Comparison of ENCODE assay signal across 8 cellular contexts in the genomic region with DNA sequence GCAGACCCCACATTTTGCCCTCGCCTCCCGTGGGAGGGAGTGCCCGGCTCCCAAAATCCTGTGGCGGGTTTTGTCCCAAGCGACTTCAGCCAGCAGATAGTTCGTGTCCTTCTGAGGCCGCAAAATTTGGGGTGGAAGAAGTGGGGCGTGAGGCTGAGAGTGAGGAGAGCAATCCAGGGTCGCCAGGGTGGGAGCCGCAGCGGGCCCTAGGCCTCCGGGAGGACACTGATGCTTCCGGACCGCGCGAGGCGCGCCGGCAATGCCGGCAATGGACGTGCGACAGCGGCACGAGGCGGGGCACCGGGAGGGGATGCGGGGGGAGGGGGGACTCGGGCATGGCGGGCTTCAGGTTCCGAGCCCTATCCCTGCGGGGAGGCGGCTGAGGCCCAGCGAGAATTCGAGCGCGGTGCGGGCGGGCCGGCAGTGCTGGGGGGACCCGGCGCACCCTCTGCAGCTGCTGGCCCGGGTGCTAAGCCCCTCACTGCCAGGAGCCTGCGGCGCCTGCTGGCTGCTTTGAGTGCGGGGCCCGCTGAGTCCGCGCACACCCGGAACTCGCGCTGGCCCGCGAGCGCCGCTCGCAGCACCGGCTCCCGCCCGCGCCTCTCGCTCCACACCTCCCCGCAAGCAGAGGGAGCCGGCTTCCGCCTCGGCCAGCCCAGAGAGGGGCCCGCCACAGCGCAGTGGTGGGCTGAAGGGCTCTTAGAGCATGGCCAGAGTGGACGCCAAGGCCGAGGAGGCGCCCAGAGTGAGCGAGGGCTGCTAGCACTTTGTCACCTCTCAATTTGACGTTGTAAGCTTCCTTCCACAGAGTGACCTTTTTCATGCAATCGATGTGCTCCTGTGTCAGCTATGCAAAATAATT.
DNase-seq lines count a peak whose midpoint lies in the region; TF ChIP-seq lines count a peak whose summit lies in the region.

No MANE protein-coding gene starts in this region.

- H3K36me3 Mint-ChIP-seq in HFFc6 (ENCODE audit: low read depth), result no peaks in the 10 kb centered on the region

- H3F3A ChIP-seq in smooth muscle cell (ENCODE audit: low read depth), result no peaks in the 10 kb centered on the region

- H3K79me2 ChIP-seq in smooth muscle cell (ENCODE audit: low read depth), result no peaks in the 10 kb centered on the region

- H3K27me3 ChIP-seq in WERI-Rb-1 (ENCODE audit: insufficient read depth, low read depth, severe bottlenecking) (peaks cover 32% of the 10 kb centered on the region), breast epithelium (no peaks in the 10 kb centered on the region), smooth muscle cell (ENCODE audit: low read depth) (no peaks in the 10 kb centered on the region)

- H3K9me3 ChIP-seq in WERI-Rb-1 (ENCODE audit: severe bottlenecking) (no peaks in the 10 kb centered on the region), breast epithelium (no peaks in the 10 kb centered on the region), smooth muscle cell (replicated peaks; ENCODE audit: low read depth) (peaks cover 3% of the 10 kb centered on the region)

- TF ChIP-seq CTCF in GM13976 (IDR thresholded peaks at IDR 0.05; ENCODE audit: borderline replicate concordance, control extremely low read depth, extremely low read depth, insufficient read depth, missing control alignments), result no peak
- TF ChIP-seq CTCF in HFFc6 (IDR thresholded peaks at IDR 0.05), result peak; percentile 57
- TF ChIP-seq CTCF in WERI-Rb-1 (IDR thresholded peaks at IDR 0.05; ENCODE audit: low read depth, low read length), result peak; percentile 3; the same call in 1 of the 2 replicates
- peak in 2 of 3 donors; percentile 85 to 88 for TF ChIP-seq CTCF in breast epithelium (IDR thresholded peaks at IDR 0.05)
- no peak for TF ChIP-seq CTCF in smooth muscle cell (IDR thresholded peaks at IDR 0.05; ENCODE audit: borderline replicate concordance, insufficient read depth, poor library complexity, severe bottlenecking)

- under 1% methylated on average over 38 of the region's 73 CpGs for WGBS in smooth muscle cell (ENCODE audit: low lambda C conversion rate)

- H3K27me3 Mint-ChIP-seq in HFFc6 (ENCODE audit: insufficient read depth), result no peaks in the 10 kb centered on the region

- intact Hi-C loops in breast epithelium (cut with DNase I; ENCODE audit: low total_unique reads), result loop anchor here (10.0 kb wide), 1 partner anchor 775 kb away; no protein-coding TSS in a partner anchor

- peak overlapping the region; percentile 85 for H2AFZ ChIP-seq in smooth muscle cell (ENCODE audit: low read depth)

- no peak for TF ChIP-seq POLR2A in breast epithelium (IDR thresholded peaks at IDR 0.05)

- DNase-seq in GM13976 (ENCODE audit: low spot score) (peak; percentile 79), HFFc6 (peak; percentile 60), NCI-H1092 (lab: John Stamatoyannopoulos, UW) (peak; percentile 75), WERI-Rb-1 (peak; percentile 72), breast epithelium (ENCODE audit: low spot score in 2 of 2) (peak; percentile 55 to 83), iPS-NIHi7 (ENCODE audit: extremely low spot score) (peak; percentile 79), smooth muscle cell (lab: John Stamatoyannopoulos, UW; ENCODE audit: unreplicated experiment) (peak; percentile 76), COR-L47 (lab: John Stamatoyannopoulos, UW) (no peak)

- H3K27ac ChIP-seq in WERI-Rb-1 (no peak overlapping the region), breast epithelium (peak overlapping the region; percentile 67 to 75), smooth muscle cell (ENCODE audit: low read depth) (no peak overlapping the region)

- no peaks in the 10 kb centered on the region for H3K36me3 ChIP-seq in WERI-Rb-1
- no peaks in the 10 kb centered on the region for H3K36me3 ChIP-seq in breast epithelium
- no peaks in the 10 kb centered on the region for H3K36me3 ChIP-seq in smooth muscle cell (ENCODE audit: low read depth)

- H3K4me3 Mint-ChIP-seq in HFFc6, result peak overlapping the region; percentile 91

- in situ Hi-C loops in GM13976 (cut with MboI; ENCODE audit: low sequenced_read_pairs, unreplicated experiment), result no loop called here

- H3K4me2 ChIP-seq in smooth muscle cell, result peak overlapping the region; percentile 90

- peak overlapping the region; percentile 53 for H3K4me3 ChIP-seq in WERI-Rb-1 (ENCODE audit: low read depth, low read length)
- peak overlapping the region; percentile 69 to 81 (median 72) for H3K4me3 ChIP-seq in breast epithelium
- peak overlapping the region; percentile 59 for H3K4me3 ChIP-seq in smooth muscle cell

- no peaks in the 10 kb centered on the region for H3K4me1 ChIP-seq in breast epithelium
- H3K4me1 ChIP-seq in smooth muscle cell (ENCODE audit: low read depth), result no peaks in the 10 kb centered on the region

- H3K9ac ChIP-seq in smooth muscle cell (ENCODE audit: low read depth), result no peak overlapping the region

- H3K4me1 Mint-ChIP-seq in HFFc6 (ENCODE audit: low read depth), result peaks cover 11% of the 10 kb centered on the region

- no peaks in the 10 kb centered on the region for H3K9me3 Mint-ChIP-seq in HFFc6

- H4K20me1 ChIP-seq in smooth muscle cell (ENCODE audit: low read depth), result no peaks in the 10 kb centered on the region

- H3K27ac Mint-ChIP-seq in HFFc6, result peak overlapping the region; percentile 73

Comparison
In these comparisons a context has a peak if more than half of its experiments do, and no peak if none do; other contexts are left out.
1. CTCF ChIP-seq: peak in HFFc6 (single experiment), WERI-Rb-1 (single experiment) and breast epithelium (2 of 3); none in GM13976 (single experiment) and smooth muscle cell (single experiment).
2. H3K27ac ChIP-seq: peak in breast epithelium (2 of 2); none in WERI-Rb-1 (single experiment) and smooth muscle cell (single experiment).
3. Peak in every context shown above with its lines, with median percentiles within 50 percentile points of each other: H3K4me3 ChIP-seq.